26 cellular contexts compared by ENCODE assay signal in the genomic region with DNA sequence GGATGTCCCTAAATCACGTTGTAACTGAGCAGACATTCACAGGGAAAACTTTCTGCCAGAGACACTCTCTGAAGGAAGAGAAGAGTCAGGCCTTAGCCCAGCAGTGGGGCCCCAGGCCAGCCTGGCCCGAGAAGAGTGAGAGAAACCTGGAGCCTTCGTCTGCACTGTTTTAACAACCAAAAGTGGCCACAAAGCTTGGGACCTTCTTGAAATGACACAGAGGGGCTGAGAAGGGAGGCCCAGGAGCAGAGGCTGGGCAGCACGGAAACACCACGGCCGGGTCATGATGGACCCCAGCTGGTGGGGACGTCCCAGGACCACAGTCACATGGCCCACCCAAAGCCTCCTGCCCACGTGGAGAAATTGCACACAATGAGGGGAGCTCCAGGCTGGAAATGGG.
"Had no signal": no experiment of that assay in that cellular context is flagged by ENCODE, and none has a peak within 500 bp of the region (broad histone marks: within the 10 kb centered on the region; RNA-seq: fewer than 3 reads in every experiment).

No MANE protein-coding gene starts in this region.

- H3K36me3 ChIP-seq: left lung, lower lobe of right lung, neutrophil, stomach, suprapubic skin, thoracic aorta, tibial artery, upper lobe of right lung, uterus had no signal

- H3K9me3 ChIP-seq: lower lobe of right lung, neutrophil, psoas muscle, suprapubic skin, upper lobe of right lung, uterus had no signal

- DNase-seq: hippocampal formation; kidney glomerular epithelial cell; left cardiac atrium; left lung; lower lobe of right lung; mammary epithelial cell; mesenchymal stem cell; naive thymus-derived CD4-positive, alpha-beta T cell; occipital lobe; psoas muscle; stimulated activated CD4-positive, alpha-beta T cell treated with anti-CD3 and anti-CD28 coated beads, Interleukin-12 subunit alpha, Interleukin-12 subunit beta, amount 100 ng/mL, for 4 hours; stimulated activated CD4-positive, alpha-beta T cell treated with anti-CD3 and anti-CD28 coated beads, Interleukin-15, amount 100 ng/mL, for 24 hours; stimulated activated CD4-positive, alpha-beta T cell treated with anti-CD3 and anti-CD28 coated beads, Interleukin-2, amount 100 ng/mL, for 24 hours; stimulated activated CD4-positive, alpha-beta T cell treated with anti-CD3 and anti-CD28 coated beads, Interleukin-4, amount 100 ng/mL, for 1 hour; stimulated activated naive B cell treated with anti-CD40 and anti-IgM and Interleukin-4, amounts not matched to agents 10 μg/mL and 1 μg/mL and 100 μg/mL, for 72 hours; stimulated activated naive CD8-positive, alpha-beta T cell treated with anti-CD3 and anti-CD28 coated beads, Interleukin-15, Interleukin-2, amounts not matched to agents 100 U/mL and 50 U/mL, for 24 hours; stomach; tibial artery; upper lobe of right lung; uterus had no signal

- H3K27ac ChIP-seq: left lung, lower lobe of right lung, neutrophil, parathyroid adenoma, psoas muscle, skin epidermis, stomach, suprapubic skin, thoracic aorta, tibial artery, upper lobe of right lung, uterus had no signal

- ATAC-seq: left cardiac atrium; left lung; naive thymus-derived CD4-positive, alpha-beta T cell; psoas muscle; sciatic nerve; stimulated activated naive B cell treated with anti-CD40 and anti-IgM and Interleukin-4, amounts not matched to agents 10 μg/mL and 1 μg/mL and 100 μg/mL, for 72 hours; stimulated activated naive CD8-positive, alpha-beta T cell treated with anti-CD3 and anti-CD28 coated beads, Interleukin-15, Interleukin-2, amounts not matched to agents 100 U/mL and 50 U/mL, for 24 hours; upper lobe of right lung had no signal

- H3K4me1 ChIP-seq: left lung, lower lobe of right lung, parathyroid adenoma, psoas muscle, stomach, suprapubic skin, tibial artery, upper lobe of right lung, uterus had no signal

- H3K9ac ChIP-seq: parathyroid adenoma had no signal

- H3K4me3 ChIP-seq: left lung, lower lobe of right lung, psoas muscle, skin epidermis, stomach, suprapubic skin, thoracic aorta, tibial artery, upper lobe of right lung, uterus had no signal

- H3K27me3 ChIP-seq: left lung, neutrophil, stomach, suprapubic skin, tibial artery, upper lobe of right lung, uterus had no signal

- H3K79me2 ChIP-seq: parathyroid adenoma had no signal

- H2AFZ ChIP-seq: parathyroid adenoma had no signal
